9 cellular contexts compared by ENCODE assay signal in the genomic region with DNA sequence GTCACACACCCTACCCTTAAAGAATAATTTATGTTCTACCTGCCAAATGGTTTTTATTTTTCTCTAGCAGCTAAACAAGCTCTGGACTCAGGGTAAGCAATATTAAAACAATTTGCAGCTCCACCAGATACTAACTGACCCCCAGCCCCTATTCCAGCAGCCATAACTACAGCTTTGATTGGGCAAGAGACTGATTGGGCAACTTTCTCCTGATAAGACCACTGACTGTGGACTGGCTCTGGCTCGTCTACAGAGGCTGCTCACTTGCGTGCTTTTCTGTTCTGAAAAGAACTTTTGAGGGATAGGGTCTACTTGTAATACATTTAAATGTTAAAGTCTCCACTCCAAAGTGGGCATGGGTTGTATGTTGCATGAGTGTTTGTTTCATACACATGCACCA. TPM values are rescaled to one million over a fixed set of nuclear protein-coding genes. Genes with fewer than 3 reads are reported as not detected.
"Had no signal": no experiment of that assay in that cellular context is flagged by ENCODE, and none has a peak within 500 bp of the region (broad histone marks: within the 10 kb centered on the region; RNA-seq: fewer than 3 reads in every experiment).

No MANE protein-coding gene starts in this region.

- FAIRE-seq: HTR-8/SVneo had no signal

- DNase-seq: H7, KG1 had no signal

- ATAC-seq: GM23338, HCT116 had no signal

- H3K9me3 ChIP-seq: HAP-1 had no signal

- H3K36me3 ChIP-seq: HAP-1 had no signal

- H3K4me1 ChIP-seq: HAP-1 had no signal

- H3K4me3 ChIP-seq: GM23338, HAP-1 had no signal

- H3K4me2 ChIP-seq: GM23338 had no signal

- H2AFZ ChIP-seq: GM23338 had no signal

RNA-seq across cellular contexts. Expression of gene OR7A5, which starts 20.0 kb away (rescaled TPM):
- total RNA-seq: GM23338, H4, H7, HT-29 had no signal
- polyA plus RNA-seq: GM23338, IgD-negative memory B cell had no signal

RNA-seq across cellular contexts. Expression of gene OR7C1, which starts 20.0 kb away (rescaled TPM):
- total RNA-seq: GM23338, H4, H7, HT-29 had no signal
- polyA plus RNA-seq: IgD-negative memory B cell had no signal

RNA-seq across cellular contexts. Expression of gene OR7A10, which starts 33.7 kb away (rescaled TPM):
- total RNA-seq: GM23338, H4, H7, HT-29 had no signal
- polyA plus RNA-seq: GM23338, IgD-negative memory B cell had no signal

RNA-seq across cellular contexts. Expression of gene ADGRE2, which starts 36.6 kb away (rescaled TPM):
- total RNA-seq: H7, HT-29 had no signal
